Comparison of ENCODE assay signal across 13 cellular contexts in the genomic region with DNA sequence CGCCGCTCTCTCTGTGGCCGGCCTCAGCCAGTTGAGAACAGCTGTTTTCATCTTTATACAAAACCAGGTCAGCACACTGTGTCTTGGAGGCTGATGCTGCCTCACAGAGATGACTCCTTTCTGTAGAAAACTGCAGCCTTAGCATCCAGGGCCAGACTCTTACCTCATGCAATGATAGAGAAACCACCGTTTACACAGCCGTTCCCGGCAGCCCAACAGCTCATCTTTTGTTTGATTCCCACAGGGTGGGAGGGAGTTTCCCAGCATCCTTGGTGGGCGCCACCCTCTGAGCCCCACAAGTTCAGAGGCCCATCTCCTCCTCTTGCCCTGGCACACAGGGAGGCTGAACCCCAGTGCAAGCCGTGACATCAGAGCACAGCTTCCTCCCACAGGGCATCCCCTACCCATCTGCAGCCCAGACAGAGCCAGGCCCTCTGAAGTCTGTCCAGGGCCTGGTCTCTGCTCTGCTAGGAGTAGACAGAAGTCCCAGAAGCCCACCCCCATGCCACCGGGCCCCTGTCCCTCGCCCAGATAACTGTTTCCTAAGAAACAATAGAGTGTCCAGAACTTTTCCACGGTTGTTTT.
DNase-seq lines count a peak whose midpoint lies in the region; ATAC-seq, FAIRE-seq and TF ChIP-seq lines count a peak whose summit lies in the region.
"Had no signal": no experiment of that assay in that cellular context is flagged by ENCODE, and none has a peak within 500 bp of the region (broad histone marks: within the 10 kb centered on the region; RNA-seq: fewer than 3 reads in every experiment).

No MANE protein-coding gene starts in this region.

- H4K20me1 ChIP-seq in HepG2 (ENCODE audit: insufficient read depth, low read length) = no peaks in the 10 kb centered on the region

- no peak for TF ChIP-seq POLR2A in HepG2 (IDR thresholded peaks at IDR 0.05; ENCODE audit: insufficient read depth in 1 of 2, low read depth in 2 of 2, low read length in 2 of 2)

- H3K4me3 Mint-ChIP-seq in HFFc6 = no peak overlapping the region
- H3K4me3 Mint-ChIP-seq: CD8-positive, alpha-beta memory T cell; immature natural killer cell had no signal

- DNase-seq in HFFc6 (no peak), HepG2 (ENCODE audit: low spot score) (no peak), WERI-Rb-1 (no peak), NCI-H2107 treated with DMSO at 0.1 percent for 48 hours (lab: John Stamatoyannopoulos, UW; ENCODE audit: unreplicated experiment) (no peak), A172 (ENCODE audit: low spot score) (no peak), epidermal melanocyte (ENCODE audit: insufficient read length, low spot score) (no peak)
- DNase-seq: CD8-positive, alpha-beta memory T cell; immature natural killer cell; NCI-H1436 treated with DMSO at 0.1 percent for 48 hours; thyroid gland had no signal

- no peak overlapping the region for H2AFZ ChIP-seq in HepG2 (ENCODE audit: low read length)

- in situ Hi-C loops in HepG2 (cut with HindIII; ENCODE audit: extremely low pct_ligation_motif_present, low pct_unique_long_range_greater_than_20kb) = loop anchor here (25.0 kb wide), 1 partner anchor 362 kb away; no protein-coding TSS in a partner anchor

- no peak for TF ChIP-seq CTCF in HFFc6 (IDR thresholded peaks at IDR 0.05)
- no peak for TF ChIP-seq CTCF in HepG2 (CRISPR knock-in tag; IDR thresholded peaks at IDR 0.05)
- TF ChIP-seq CTCF in WERI-Rb-1 (IDR thresholded peaks at IDR 0.05; ENCODE audit: low read depth, low read length) = no peak

- peaks cover 2% of the 10 kb centered on the region for H3K27me3 Mint-ChIP-seq in HFFc6 (ENCODE audit: insufficient read depth)

- H3K27ac ChIP-seq in cingulate gyrus (ENCODE audit: low read depth, low read length) (peak overlapping the region; percentile 79), HepG2 (ENCODE audit: extremely low read length, insufficient read depth, low read length) (no peak overlapping the region), skeletal muscle tissue (ENCODE audit: low read depth, low read length) (peak overlapping the region; percentile 69), WERI-Rb-1 (no peak overlapping the region)
- H3K27ac ChIP-seq: thyroid gland had no signal

- intact Hi-C loops in HepG2 (cut with micrococcal nuclease; ENCODE audit: unreplicated experiment) = no loop called here

- no peak for ATAC-seq in HepG2

- H3K4me3 ChIP-seq in HepG2 (replicated peaks in 1 of 3; ENCODE audit: insufficient read depth in 1 of 3, low read depth in 2 of 3, low read length in 3 of 3) (no peak overlapping the region), skeletal muscle tissue (ENCODE audit: low read length in 3 of 3) (no peak overlapping the region), WERI-Rb-1 (ENCODE audit: low read depth, low read length) (no peak overlapping the region)
- H3K4me3 ChIP-seq: thyroid gland had no signal

- H3K27ac Mint-ChIP-seq in HFFc6 = peak overlapping the region; percentile 39; the same call in 1 of the 2 replicates
- H3K27ac Mint-ChIP-seq: CD8-positive, alpha-beta memory T cell; immature natural killer cell had no signal

- H3K9ac ChIP-seq in HepG2 (ENCODE audit: insufficient read depth, low read depth, low read length) = no peak overlapping the region
- no peak overlapping the region for H3K9ac ChIP-seq in skeletal muscle tissue (ENCODE audit: low read depth in 1 of 3, low read length in 3 of 3)

- no peak for TF ChIP-seq RAD21 in HepG2 (CRISPR knock-in tag; IDR thresholded peaks at IDR 0.05)

- H3K79me2 ChIP-seq in HepG2 (ENCODE audit: insufficient read depth, low read length) = no peaks in the 10 kb centered on the region

- H3K27me3 ChIP-seq in HepG2 (ENCODE audit: control insufficient read depth in 1 of 2, insufficient read depth in 2 of 2, low read length in 2 of 2) (peaks cover 12 to 92% of the 10 kb centered on the region in 2 experiments), skeletal muscle tissue (ENCODE audit: control insufficient read depth in 3 of 3, insufficient read depth in 3 of 3, low read length in 3 of 3) (no peaks in the 10 kb centered on the region), WERI-Rb-1 (ENCODE audit: insufficient read depth, low read depth, severe bottlenecking) (no peaks in the 10 kb centered on the region)
- H3K27me3 ChIP-seq: thyroid gland had no signal

- POLR2A ChIA-PET in HepG2 (lab: Yijun Ruan, JAX) = interaction anchor here (1.2 kb wide), 1 partner anchor 47 kb away, joined by 3 read pairs; no protein-coding TSS in a partner anchor

- peaks cover 5% of the 10 kb centered on the region; the same call in 1 of the 2 replicates for H3K4me1 Mint-ChIP-seq in HFFc6 (ENCODE audit: low read depth)
- H3K4me1 Mint-ChIP-seq: CD8-positive, alpha-beta memory T cell; immature natural killer cell had no signal

- no peaks in the 10 kb centered on the region for H3K36me3 ChIP-seq in HepG2 (replicated peaks in 1 of 2; ENCODE audit: control insufficient read depth in 1 of 2, insufficient read depth in 2 of 2, low read length in 2 of 2)
- peaks cover 0 to 6% (median 2%) of the 10 kb centered on the region in 3 donors for H3K36me3 ChIP-seq in skeletal muscle tissue (ENCODE audit: control insufficient read depth in 3 of 3, insufficient read depth in 3 of 3, low read length in 3 of 3)
- no peaks in the 10 kb centered on the region for H3K36me3 ChIP-seq in WERI-Rb-1
- H3K36me3 ChIP-seq: thyroid gland had no signal

- CTCF ChIA-PET in HepG2 (lab: Yijun Ruan, JAX; ENCODE audit: low intra/inter-chr PET ratio, low total read pairs) = no interaction called here

- no peak overlapping the region for H3K4me2 ChIP-seq in HepG2 (ENCODE audit: low read depth, low read length)

- H3K9me3 ChIP-seq in HepG2 (ENCODE audit: low read length) = no peaks in the 10 kb centered on the region
- no peaks in the 10 kb centered on the region for H3K9me3 ChIP-seq in skeletal muscle tissue (ENCODE audit: control insufficient read depth in 3 of 3, low read length in 3 of 3)
- no peaks in the 10 kb centered on the region for H3K9me3 ChIP-seq in WERI-Rb-1 (ENCODE audit: severe bottlenecking)
- H3K9me3 ChIP-seq: thyroid gland had no signal

- H3K4me1 ChIP-seq in HepG2 (ENCODE audit: insufficient read depth, low read length) (peaks cover 40% of the 10 kb centered on the region), skeletal muscle tissue (ENCODE audit: control insufficient read depth in 3 of 3, insufficient read depth in 3 of 3, low read length in 3 of 3) (peaks cover 3 to 7% (median 6%) of the 10 kb centered on the region in 3 donors)
- H3K4me1 ChIP-seq: thyroid gland had no signal

- peaks cover 10% of the 10 kb centered on the region; the same call in 1 of the 2 replicates for H3K36me3 Mint-ChIP-seq in HFFc6 (ENCODE audit: low read depth)
- H3K36me3 Mint-ChIP-seq: CD8-positive, alpha-beta memory T cell; immature natural killer cell had no signal

- BruUV-seq in HepG2 (replicated peaks; lab: Mats Ljungman, UMichigan) = no TSS peak

- WGBS in HepG2 (ENCODE audit: low lambda C conversion rate) = 67% methylated on average over 5 of the region's 11 CpGs

- TF ChIP-seq EP300 in HepG2 (IDR thresholded peaks at IDR 0.05; ENCODE audit: low read depth in 2 of 2, low read length in 2 of 2) (no peak), HepG2 (CRISPR knock-in tag; IDR thresholded peaks at IDR 0.05; ENCODE audit: borderline replicate concordance) (no peak)

- no peak for FAIRE-seq in HepG2 (lab: Jason Lieb, UNC)
- FAIRE-seq: RCC 7860 had no signal

- H3K9me3 Mint-ChIP-seq in HFFc6 = no peaks in the 10 kb centered on the region
- H3K9me3 Mint-ChIP-seq: CD8-positive, alpha-beta memory T cell; immature natural killer cell had no signal

TF ChIP-seq in HepG2, 621 proteins besides CTCF, POLR2A, EP300 and RAD21 (continues in another document):
- TF ChIP-seq ISX (CRISPR knock-in tag; conservative IDR thresholded peaks at IDR 0.05) (no peak), SPEN (CRISPR knock-in tag; IDR thresholded peaks at IDR 0.05; ENCODE audit: low read depth) (no peak), HMG20A (CRISPR knock-in tag; IDR thresholded peaks at IDR 0.05; ENCODE audit: borderline replicate concordance) (0 out of 2 replicates have a peak, but pooled peaks have one; percentile 15), FOSL2 (CRISPR knock-in tag; IDR thresholded peaks at IDR 0.05) (0 out of 2 replicates have a peak, but pooled peaks have one; percentile 15), TOPORS (CRISPR knock-in tag; IDR thresholded peaks at IDR 0.05) (no peak), ZNF253 (CRISPR knock-in tag; IDR thresholded peaks at IDR 0.05; ENCODE audit: borderline replicate concordance) (no peak), AKAP8 (CRISPR knock-in tag; IDR thresholded peaks at IDR 0.05) (no peak), NCOA2 (CRISPR knock-in tag; IDR thresholded peaks at IDR 0.05) (peak; percentile 46; the same call in 1 of the 2 replicates)
- TF ChIP-seq, protein P1, sequence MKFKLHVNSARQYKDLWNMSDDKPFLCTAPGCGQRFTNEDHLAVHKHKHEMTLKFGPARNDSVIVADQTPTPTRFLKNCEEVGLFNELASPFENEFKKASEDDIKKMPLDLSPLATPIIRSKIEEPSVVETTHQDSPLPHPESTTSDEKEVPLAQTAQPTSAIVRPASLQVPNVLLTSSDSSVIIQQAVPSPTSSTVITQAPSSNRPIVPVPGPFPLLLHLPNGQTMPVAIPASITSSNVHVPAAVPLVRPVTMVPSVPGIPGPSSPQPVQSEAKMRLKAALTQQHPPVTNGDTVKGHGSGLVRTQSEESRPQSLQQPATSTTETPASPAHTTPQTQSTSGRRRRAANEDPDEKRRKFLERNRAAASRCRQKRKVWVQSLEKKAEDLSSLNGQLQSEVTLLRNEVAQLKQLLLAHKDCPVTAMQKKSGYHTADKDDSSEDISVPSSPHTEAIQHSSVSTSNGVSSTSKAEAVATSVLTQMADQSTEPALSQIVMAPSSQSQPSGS (CRISPR knock-in tag; IDR thresholded peaks at IDR 0.05) = no peak

Comparison
In these comparisons a context has a peak if more than half of its experiments do, and no peak if none do; other contexts are left out.
1. H3K27ac ChIP-seq: peak in cingulate gyrus (single experiment) and skeletal muscle tissue (single experiment); none in HepG2 (single experiment) and WERI-Rb-1 (single experiment).